Comparison of ENCODE assay signal across 1 cellular context in the genomic region with DNA sequence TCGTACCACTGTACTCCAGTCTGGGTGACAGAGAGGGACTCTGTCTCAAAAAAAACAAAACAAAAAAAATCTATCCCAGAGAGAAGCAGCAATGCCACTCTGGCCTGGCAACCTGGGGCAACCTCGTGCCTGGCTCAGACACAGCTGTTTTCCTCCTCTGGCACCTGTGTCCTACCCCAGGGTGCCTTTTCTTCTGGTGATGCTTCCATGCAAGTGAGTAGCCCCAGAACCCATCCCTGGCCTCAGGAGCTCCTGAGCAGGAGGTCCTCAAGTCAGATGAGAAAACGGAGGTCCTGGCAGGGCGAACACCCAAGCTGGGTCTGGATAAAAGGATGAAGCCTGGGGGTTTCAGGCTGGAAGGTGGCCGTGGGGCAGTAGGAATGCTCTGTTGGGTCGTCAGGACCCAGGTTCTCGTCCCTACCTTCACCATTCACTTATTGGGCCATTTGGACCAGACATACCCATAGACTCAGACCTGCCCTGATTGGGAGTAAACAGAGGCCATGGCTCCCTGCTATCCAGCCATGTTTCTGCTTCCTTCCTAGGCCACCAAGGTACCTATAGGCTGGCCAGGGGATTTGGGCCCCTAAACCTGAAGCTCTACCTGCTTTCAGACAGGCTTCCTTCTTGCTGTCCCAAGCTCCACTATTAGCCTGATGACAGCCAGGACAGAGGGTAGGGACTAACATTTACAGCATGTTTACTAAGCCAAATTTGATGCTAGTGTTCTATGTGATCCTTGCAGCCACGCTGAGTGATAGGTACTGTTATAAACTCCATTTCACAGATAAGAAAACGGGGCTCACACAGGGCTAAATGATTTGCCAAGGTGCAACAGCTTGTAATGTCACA.
TF ChIP-seq lines count a peak whose summit lies in the region.

No MANE protein-coding gene starts in this region.

TF ChIP-seq in IMR-90, 13 proteins besides CTCF, POLR2A, EP300 and RAD21:
- TF ChIP-seq MAZ (IDR thresholded peaks at IDR 0.05; ENCODE audit: borderline replicate concordance, low read depth, low read length) (no peak), BHLHE40 (IDR thresholded peaks at IDR 0.05; ENCODE audit: low read depth, low read length) (no peak), CHD1 (IDR thresholded peaks at IDR 0.05; ENCODE audit: low read depth, low read length) (no peak), RCOR1 (IDR thresholded peaks at IDR 0.05; ENCODE audit: insufficient replicate concordance, low read length) (no peak), FOS (IDR thresholded peaks at IDR 0.05; ENCODE audit: low read depth, low read length) (no peak), SMC3 (IDR thresholded peaks at IDR 0.05; ENCODE audit: low read depth, low read length) (no peak), CEBPB (IDR thresholded peaks at IDR 0.05; ENCODE audit: low read depth, low read length) (no peak), NFE2L2 (IDR thresholded peaks at IDR 0.05; ENCODE audit: low read depth, low read length) (no peak), MXI1 (IDR thresholded peaks at IDR 0.05; ENCODE audit: borderline replicate concordance, low read depth, low read length) (no peak), MAFK (IDR thresholded peaks at IDR 0.05; ENCODE audit: low read depth, low read length) (no peak)
- TF ChIP-seq, protein P1, sequence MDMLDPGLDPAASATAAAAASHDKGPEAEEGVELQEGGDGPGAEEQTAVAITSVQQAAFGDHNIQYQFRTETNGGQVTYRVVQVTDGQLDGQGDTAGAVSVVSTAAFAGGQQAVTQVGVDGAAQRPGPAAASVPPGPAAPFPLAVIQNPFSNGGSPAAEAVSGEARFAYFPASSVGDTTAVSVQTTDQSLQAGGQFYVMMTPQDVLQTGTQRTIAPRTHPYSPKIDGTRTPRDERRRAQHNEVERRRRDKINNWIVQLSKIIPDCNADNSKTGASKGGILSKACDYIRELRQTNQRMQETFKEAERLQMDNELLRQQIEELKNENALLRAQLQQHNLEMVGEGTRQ (IDR thresholded peaks at IDR 0.05; ENCODE audit: low read depth, low read length): no peak
